In the genomic region with DNA sequence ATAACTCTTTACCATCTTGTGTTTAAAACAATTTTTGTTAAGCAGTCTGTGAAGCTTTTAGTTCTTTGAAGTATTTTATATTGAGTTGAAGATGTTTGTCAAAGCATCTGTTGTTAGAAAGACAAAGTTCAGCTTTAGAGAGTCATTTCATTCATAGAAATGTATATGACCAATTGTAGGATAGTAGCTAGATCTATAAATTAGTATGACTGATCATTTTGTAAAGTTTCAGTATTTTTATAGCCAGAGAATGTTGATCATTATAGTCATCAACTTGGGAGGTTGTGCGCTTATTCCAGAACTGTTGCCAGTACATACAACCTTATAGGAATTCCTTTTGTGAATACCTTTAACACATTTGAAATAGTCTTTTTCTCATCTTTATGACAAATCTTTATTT, we compare ENCODE assay signal across 17 cellular contexts. TPM values are rescaled to one million over a fixed set of nuclear protein-coding genes. Genes with fewer than 3 reads are reported as not detected.
A peak's percentile ranks its signal among the peaks of the same experiment; 100 is the strongest.
DNase-seq lines count a peak whose midpoint lies in the region; ATAC-seq, FAIRE-seq and TF ChIP-seq lines count a peak whose summit lies in the region.
"Had no signal": no experiment of that assay in that cellular context is flagged by ENCODE, and none has a peak within 500 bp of the region (broad histone marks: within the 10 kb centered on the region; RNA-seq: fewer than 3 reads in every experiment).

No MANE protein-coding gene starts in this region.

- no peak for TF ChIP-seq RAD21 in K562 (CRISPR knock-in tag; conservative IDR thresholded peaks at IDR 0.05 in 1 of 2, IDR thresholded peaks at IDR 0.05 in 1 of 2)

- CTCF ChIA-PET in K562 (lab: Yijun Ruan, JAX; ENCODE audit: low intra/inter-chr PET ratio) = no interaction called here

- peaks cover 2% of the 10 kb centered on the region for H3K36me3 Mint-ChIP-seq in activated naive CD4-positive, alpha-beta T cell treated with anti-CD3 and anti-CD28 coated beads, Interleukin-2, amount 50 U/mL, for 24 hours

- H3K9me1 ChIP-seq in K562 (ENCODE audit: control insufficient read depth, insufficient read depth, low read length) = no peaks in the 10 kb centered on the region

- ATAC-seq in K562 = no peak
- no peak for ATAC-seq in stimulated activated naive CD8-positive, alpha-beta T cell treated with anti-CD3 and anti-CD28 coated beads, Interleukin-15, amount 100 ng/mL, for 72 hours

- TF ChIP-seq EP300 in K562 (IDR thresholded peaks at IDR 0.05; ENCODE audit: low read length) = no peak

- WGBS in K562 (ENCODE audit: insufficient coverage, low coverage, missing lambda C conversion rate) = 84% methylated on average over 1 of the region's 1 CpG

- FAIRE-seq in K562 (lab: Jason Lieb, UNC) = no peak
- FAIRE-seq: D721Med, urothelium cell line had no signal

- peaks cover 100% of the 10 kb centered on the region for H3K79me2 ChIP-seq in K562 (ENCODE audit: control insufficient read depth, insufficient read depth, low read length)

- peaks cover 10% of the 10 kb centered on the region; the same call in 2 of the 3 replicates for H3K36me3 ChIP-seq in K562 (ENCODE audit: control insufficient read depth, insufficient read depth, low read length)

- peaks cover 69% of the 10 kb centered on the region for H3K4me1 Mint-ChIP-seq in activated naive CD4-positive, alpha-beta T cell treated with anti-CD3 and anti-CD28 coated beads, Interleukin-2, amount 50 U/mL, for 24 hours
- peaks cover 60% of the 10 kb centered on the region for H3K4me1 Mint-ChIP-seq in stimulated activated naive CD8-positive, alpha-beta T cell treated with anti-CD3 and anti-CD28 coated beads, Interleukin-15, amount 100 ng/mL, for 72 hours

- no peaks in the 10 kb centered on the region for H3K9me3 ChIP-seq in K562 (replicated peaks; ENCODE audit: control insufficient read depth, insufficient read depth, low read depth, low read length)
- H3K9me3 ChIP-seq: stomach had no signal

- H3K4me3 ChIP-seq in NB4 (ENCODE audit: low read depth, low read length) (peak overlapping the region; percentile 16), K562 (no peak overlapping the region)
- H3K4me3 ChIP-seq: coronary artery, stomach had no signal

- TF ChIP-seq POLR2A in NB4 (IDR thresholded peaks at IDR 0.05; ENCODE audit: extremely low read depth, insufficient read length) (no peak), K562 (conservative IDR thresholded peaks at IDR 0.05) (no peak)

- no TSS peak for BruUV-seq in K562 (replicated peaks; lab: Mats Ljungman, UMichigan)

- POLR2A ChIA-PET in K562 (lab: Yijun Ruan, JAX) = no interaction called here

- peaks cover 11% of the 10 kb centered on the region; the same call in 1 of the 2 replicates for H4K20me1 ChIP-seq in K562 (replicated peaks; ENCODE audit: control insufficient read depth, insufficient read depth, low read length)

- TF ChIP-seq CTCF in NB4 (IDR thresholded peaks at IDR 0.05; ENCODE audit: low read depth, low read length) (no peak), K562 (IDR thresholded peaks at IDR 0.05 in 2 of 3, conservative IDR thresholded peaks at IDR 0.05 in 1 of 3; ENCODE audit: insufficient read depth in 2 of 3, low read depth in 1 of 3, low read length in 3 of 3) (no peak)

- in situ Hi-C loops in K562 (cut with MboI) = no loop called here
- in situ Hi-C loops in KBM-7 (cut with MboI; ENCODE audit: low pct_unique_long_range_greater_than_20kb, low sequenced_read_pairs) = no loop called here

- intact Hi-C loops in K562 (cut with micrococcal nuclease) = loop anchor here (2.0 kb wide), 1 partner anchor 63 kb away; no protein-coding TSS in a partner anchor

- no peak overlapping the region for H2AFZ ChIP-seq in K562 (ENCODE audit: low read depth, low read length)

- H3K4me2 ChIP-seq in K562 (ENCODE audit: insufficient read depth, low read length) = peak overlapping the region; percentile 44; the same call in 1 of the 2 replicates

- H3K27me3 ChIP-seq in K562 (ENCODE audit: control insufficient read depth in 2 of 2, insufficient read depth in 2 of 2, low read length in 2 of 2) = no peaks in the 10 kb centered on the region
- H3K27me3 ChIP-seq: foreskin keratinocyte, stomach had no signal

- no peaks in the 10 kb centered on the region for H3K27me3 Mint-ChIP-seq in activated naive CD4-positive, alpha-beta T cell treated with anti-CD3 and anti-CD28 coated beads, Interleukin-2, amount 50 U/mL, for 24 hours
- no peaks in the 10 kb centered on the region for H3K27me3 Mint-ChIP-seq in stimulated activated naive CD8-positive, alpha-beta T cell treated with anti-CD3 and anti-CD28 coated beads, Interleukin-15, amount 100 ng/mL, for 72 hours

- no peaks in the 10 kb centered on the region for H3K9me3 Mint-ChIP-seq in activated naive CD4-positive, alpha-beta T cell treated with anti-CD3 and anti-CD28 coated beads, Interleukin-2, amount 50 U/mL, for 24 hours
- no peaks in the 10 kb centered on the region for H3K9me3 Mint-ChIP-seq in stimulated activated naive CD8-positive, alpha-beta T cell treated with anti-CD3 and anti-CD28 coated beads, Interleukin-15, amount 100 ng/mL, for 72 hours

- H3K27ac ChIP-seq in K562 (ENCODE audit: extremely low read depth, low read depth, low read length) = peak overlapping the region; percentile 25; the same call in 2 of the 3 replicates
- H3K27ac ChIP-seq: coronary artery, foreskin keratinocyte, stomach, VCaP had no signal

- peak overlapping the region; percentile 69 for H3K4me3 Mint-ChIP-seq in activated naive CD4-positive, alpha-beta T cell treated with anti-CD3 and anti-CD28 coated beads, Interleukin-2, amount 50 U/mL, for 24 hours
- peak overlapping the region; percentile 46 to 63 for H3K4me3 Mint-ChIP-seq in stimulated activated naive CD8-positive, alpha-beta T cell treated with anti-CD3 and anti-CD28 coated beads, Interleukin-15, amount 100 ng/mL, for 72 hours

- H3K9ac ChIP-seq in K562 (ENCODE audit: insufficient read depth in 1 of 2, low read depth in 2 of 2, low read length in 2 of 2) = peak overlapping the region in 1 of 2 experiments; percentile 40; a peak in 2 of 4 replicates

- H3K4me1 ChIP-seq in K562 (replicated peaks in 1 of 2; ENCODE audit: control insufficient read depth in 2 of 2, insufficient read depth in 2 of 2, low read length in 2 of 2) = peaks cover 12 to 19% of the 10 kb centered on the region in 2 experiments

- peak overlapping the region; percentile 82 for H3K27ac Mint-ChIP-seq in activated naive CD4-positive, alpha-beta T cell treated with anti-CD3 and anti-CD28 coated beads, Interleukin-2, amount 50 U/mL, for 24 hours
- peak overlapping the region in 1 of 2 donors; percentile 22 for H3K27ac Mint-ChIP-seq in stimulated activated naive CD8-positive, alpha-beta T cell treated with anti-CD3 and anti-CD28 coated beads, Interleukin-15, amount 100 ng/mL, for 72 hours

- DNase-seq in activated naive CD4-positive, alpha-beta T cell treated with anti-CD3 and anti-CD28 coated beads, Interleukin-2, amount 50 U/mL, for 16 hours = no peak
- DNase-seq in NB4 (ENCODE audit: low read depth) = no peak
- no peak for DNase-seq in K562 (ENCODE audit: extremely low read depth in 1 of 4, low spot score in 3 of 4)
- no peak for DNase-seq in stimulated activated naive CD8-positive, alpha-beta T cell treated with anti-CD3 and anti-CD28 coated beads, Interleukin-15, amount 100 ng/mL, for 72 hours
- no peak for DNase-seq in NCI-H1105 (lab: John Stamatoyannopoulos, UW)
- DNase-seq in KBM-7 = no peak
- no peak for DNase-seq in NCI-H2171 treated with DMSO at 0.1 percent for 48 hours (lab: John Stamatoyannopoulos, UW)
- DNase-seq: foreskin keratinocyte, GF-D8, NCI-H1436, retina, stomach had no signal

TF ChIP-seq in K562, 482 proteins besides CTCF, POLR2A, EP300 and RAD21 (continues in another document):
- TF ChIP-seq TCF15 (CRISPR knock-in tag; IDR thresholded peaks at IDR 0.05) (no peak), HOXB6 (CRISPR knock-in tag; IDR thresholded peaks at IDR 0.05; ENCODE audit: borderline replicate concordance) (no peak), THRAP3 (IDR thresholded peaks at IDR 0.05; ENCODE audit: borderline replicate concordance) (no peak), RBM25 (IDR thresholded peaks at IDR 0.05; ENCODE audit: low read depth, low read length, severe bottlenecking) (no peak), FOXK1 (CRISPR knock-in tag; IDR thresholded peaks at IDR 0.05; ENCODE audit: borderline replicate concordance) (no peak), SAP30 (IDR thresholded peaks at IDR 0.05; ENCODE audit: borderline replicate concordance, insufficient read depth, low read depth, low read length, poor library complexity, severe bottlenecking) (no peak), C11orf30 (IDR thresholded peaks at IDR 0.05; ENCODE audit: low read depth) (no peak)

RNA-seq across cellular contexts. Expression of gene NIPBL, which starts 5.2 kb away (rescaled TPM):
- total RNA-seq in K562 (2011; cell fraction: chromatin; rRNA removed; ENCODE audit: low replicate concordance) = 63.5 and 179 TPM in 2 replicates
- 22.7 and 38.0 TPM in 2 replicates for total RNA-seq in K562 (2011; cell fraction: nucleolus; rRNA removed)
- total RNA-seq in K562 (2011; cell fraction: nucleoplasm; rRNA removed) = 72.7 and 138 TPM in 2 replicates
- total RNA-seq in K562 (2014; rRNA removed) (26.1 and 27.9 TPM in 2 replicates), K562 (2014; rRNA removed; fragmentation: Illumina TruSeq; extraction: Trizol) (38.9 and 48.7 TPM in 2 replicates), K562 (2015; rRNA removed; fragmentation: Illumina TruSeq; extraction: Trizol) (37.9 and 42.3 TPM in 2 replicates), K562 (2021) (56.7 and 56.9 TPM in 2 replicates)
- polyA plus RNA-seq in K562 (2011; rRNA removed) (45.0 and 50.6 TPM in 2 replicates), K562 (2014; fragmentation: Illumina TruSeq; extraction: Trizol) (31.6 and 39.1 TPM in 2 replicates), K562 (2014; fragmentation: Nextera tagmentation; extraction: Ambion mirVana) (10 to 100 TPM; 12.9 to 15.6 TPM), K562 (2014; rRNA removed) (20.8 and 26.2 TPM in 2 replicates)
- 28.7 and 31.9 TPM in 2 replicates for polyA plus RNA-seq in K562 (2011; cell fraction: cytosol; rRNA removed)
- polyA plus RNA-seq in K562 (2011; cell fraction: nucleus; rRNA removed) = 93.7 and 95.8 TPM in 2 replicates
- 25.7 and 27.0 TPM in 2 replicates for polyA plus RNA-seq in K562 (2012)
- polyA minus RNA-seq in K562 (2011; rRNA and poly(A)+ RNA removed) = 186 and 237 TPM in 2 replicates
- 43.8 and 51.4 TPM in 2 replicates for polyA minus RNA-seq in K562 (2011; cell fraction: cytosol; rRNA and poly(A)+ RNA removed)
- polyA minus RNA-seq in K562 (2011; cell fraction: nucleus; rRNA and poly(A)+ RNA removed) = 75.4 and 141 TPM in 2 replicates
